ENCODE assay signal across 19 cellular contexts in the genomic region with DNA sequence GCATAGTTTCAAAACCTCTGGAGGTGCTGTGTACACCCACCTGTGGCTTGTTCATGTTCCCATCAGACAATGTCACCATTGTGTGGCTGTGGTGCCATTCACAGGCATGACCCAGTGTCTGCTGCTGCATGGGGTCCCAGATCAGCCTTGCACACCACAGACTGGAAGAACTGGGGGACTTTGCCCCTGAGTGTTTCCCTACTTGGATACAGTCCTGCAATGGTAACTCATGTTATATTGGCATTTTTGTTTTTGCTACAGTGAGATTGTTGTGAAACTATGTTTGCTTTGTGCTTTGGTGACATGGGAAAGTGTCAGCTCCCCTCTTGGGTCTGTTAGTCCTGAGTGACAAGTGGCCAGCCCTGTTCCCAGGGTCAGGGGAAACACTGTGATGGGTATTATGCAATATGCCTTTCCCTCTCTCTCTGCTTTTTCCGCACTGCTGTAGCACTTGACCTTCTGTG.
"Had no signal": no experiment of that assay in that cellular context is flagged by ENCODE, and none has a peak within 500 bp of the region (broad histone marks: within the 10 kb centered on the region; RNA-seq: fewer than 3 reads in every experiment).

No MANE protein-coding gene starts in this region.

- H3K36me3 ChIP-seq: gastrocnemius medialis, heart left ventricle, transverse colon had no signal

- DNase-seq: activated CD4-positive, alpha-beta T cell treated with anti-CD3 and anti-CD28 coated beads, Interleukin-2, amount 10 ng/mL, durations not matched to agents 7 days and 5 days; activated CD4-positive, CD25-positive, alpha-beta regulatory T cell; activated CD8-positive, alpha-beta memory T cell treated with anti-CD3 and anti-CD28 coated beads for 24 hours; activated naive CD8-positive, alpha-beta T cell treated with anti-CD3 and anti-CD28 coated beads, Interleukin-2, amount 10 ng/mL, durations not matched to agents 7 days and 5 days; anterior cingulate cortex; gastrocnemius medialis; heart left ventricle; left ventricle myocardium superior; nucleus accumbens; right cardiac atrium; small intestine; stimulated activated CD4-positive, alpha-beta T cell treated with anti-CD3 and anti-CD28 coated beads, Interleukin-4, amount 100 ng/mL, for 24 hours; stimulated activated naive CD4-positive, alpha-beta T cell; transverse colon had no signal

- ATAC-seq: gastrocnemius medialis, left ventricle myocardium superior, right cardiac atrium had no signal

- H3K27ac Mint-ChIP-seq: activated CD4-positive, alpha-beta T cell treated with anti-CD3 and anti-CD28 coated beads, Interleukin-2, amount 10 ng/mL, durations not matched to agents 7 days and 5 days; activated naive CD8-positive, alpha-beta T cell treated with anti-CD3 and anti-CD28 coated beads, Interleukin-2, amount 10 ng/mL, durations not matched to agents 7 days and 5 days; nephron had no signal

- H3K36me3 Mint-ChIP-seq: activated naive CD8-positive, alpha-beta T cell treated with anti-CD3 and anti-CD28 coated beads, Interleukin-2, amount 10 ng/mL, durations not matched to agents 7 days and 5 days had no signal

- H3K27me3 ChIP-seq: gastrocnemius medialis, heart left ventricle, transverse colon had no signal

- FAIRE-seq: bronchial epithelial cell, islet of Langerhans, small intestine, TTC549 had no signal

- H3K27ac ChIP-seq: epithelial cell of prostate, gastrocnemius medialis, heart left ventricle, transverse colon had no signal

- H3K4me3 Mint-ChIP-seq: activated CD4-positive, alpha-beta T cell treated with anti-CD3 and anti-CD28 coated beads, Interleukin-2, amount 10 ng/mL, durations not matched to agents 7 days and 5 days; activated naive CD8-positive, alpha-beta T cell treated with anti-CD3 and anti-CD28 coated beads, Interleukin-2, amount 10 ng/mL, durations not matched to agents 7 days and 5 days; nephron had no signal

- H3K4me3 ChIP-seq: gastrocnemius medialis, heart left ventricle, transverse colon had no signal

- H3K4me1 Mint-ChIP-seq: activated CD4-positive, alpha-beta T cell treated with anti-CD3 and anti-CD28 coated beads, Interleukin-2, amount 10 ng/mL, durations not matched to agents 7 days and 5 days; activated naive CD8-positive, alpha-beta T cell treated with anti-CD3 and anti-CD28 coated beads, Interleukin-2, amount 10 ng/mL, durations not matched to agents 7 days and 5 days had no signal

- H3K9me3 ChIP-seq: gastrocnemius medialis, heart left ventricle, transverse colon had no signal

- H3K9me3 Mint-ChIP-seq: activated CD4-positive, alpha-beta T cell treated with anti-CD3 and anti-CD28 coated beads, Interleukin-2, amount 10 ng/mL, durations not matched to agents 7 days and 5 days; activated naive CD8-positive, alpha-beta T cell treated with anti-CD3 and anti-CD28 coated beads, Interleukin-2, amount 10 ng/mL, durations not matched to agents 7 days and 5 days; nephron had no signal

- H3K4me1 ChIP-seq: transverse colon had no signal
